Comparison of ENCODE assay signal across 8 cellular contexts in genomic region chr17:42180922-42181850, GRCh38. TPM values are rescaled to one million over a fixed set of nuclear protein-coding genes. Genes with fewer than 3 reads are reported as not detected.
DNase-seq lines count a peak whose midpoint lies in the region; ATAC-seq and TF ChIP-seq lines count a peak whose summit lies in the region.

Gene KCNH4, minus strand, starts transcription at chr17:42181142. Its CDS starts 197 bp downstream, at chr17:42180945.

- H4K20me1 ChIP-seq in PC-3 (ENCODE audit: low read length): no peaks in the 10 kb centered on the region

- H2AFZ ChIP-seq in PC-3 (ENCODE audit: low read length): no peak within 1 kb of the TSS

- no peak within 1 kb of the TSS for H3K4me3 ChIP-seq in PC-3 (ENCODE audit: low read length)

- H3K27me3 ChIP-seq in PC-3 (ENCODE audit: low read length): no peaks in the 10 kb centered on the region

- no peak within 1 kb of the TSS for H3K27ac ChIP-seq in PC-3 (ENCODE audit: low read length)

- no peak within 1 kb of the TSS for H3K27ac Mint-ChIP-seq in activated CD8-positive, alpha-beta memory T cell treated with anti-CD3 and anti-CD28 coated beads, Interleukin-2, amount 10 ng/mL, durations not matched to agents 7 days and 5 days
- H3K27ac Mint-ChIP-seq in endothelial cell (ENCODE audit: unreplicated experiment): no peak within 1 kb of the TSS

- ATAC-seq in HG03442 (IDR thresholded peaks at IDR 0.05; ENCODE audit: unreplicated experiment) (peak; percentile 49), PC-3 (no peak)
- peak; percentile 62 for ATAC-seq in activated CD8-positive, alpha-beta memory T cell treated with anti-CD3 and anti-CD28 coated beads, Interleukin-2, amount 10 ng/mL, durations not matched to agents 7 days and 5 days

- H3K9me2 ChIP-seq in PC-3 (replicated peaks; ENCODE audit: low read length): no peaks in the 10 kb centered on the region

- no peaks in the 10 kb centered on the region for H3K4me1 ChIP-seq in PC-3 (ENCODE audit: insufficient read depth, low read length)

- intact Hi-C loops in PC-3 (cut with micrococcal nuclease): no loop called here

- no peaks in the 10 kb centered on the region for H3K9me3 Mint-ChIP-seq in activated CD8-positive, alpha-beta memory T cell treated with anti-CD3 and anti-CD28 coated beads, Interleukin-2, amount 10 ng/mL, durations not matched to agents 7 days and 5 days (ENCODE audit: low read depth)
- no peaks in the 10 kb centered on the region for H3K9me3 Mint-ChIP-seq in endothelial cell (ENCODE audit: unreplicated experiment)

- no peaks in the 10 kb centered on the region for H3K36me3 Mint-ChIP-seq in activated CD8-positive, alpha-beta memory T cell treated with anti-CD3 and anti-CD28 coated beads, Interleukin-2, amount 10 ng/mL, durations not matched to agents 7 days and 5 days
- no peaks in the 10 kb centered on the region for H3K36me3 Mint-ChIP-seq in endothelial cell (ENCODE audit: low read depth, unreplicated experiment)

- no TSS peak for BruUV-seq in PC-3 (replicated peaks; lab: Mats Ljungman, UMichigan)

- peaks cover 36% of the 10 kb centered on the region for H3K27me3 Mint-ChIP-seq in activated CD8-positive, alpha-beta memory T cell treated with anti-CD3 and anti-CD28 coated beads, Interleukin-2, amount 10 ng/mL, durations not matched to agents 7 days and 5 days
- peaks cover 15% of the 10 kb centered on the region for H3K27me3 Mint-ChIP-seq in endothelial cell (ENCODE audit: unreplicated experiment)

- CTCF ChIA-PET in activated CD8-positive, alpha-beta memory T cell treated with anti-CD3 and anti-CD28 coated beads, Interleukin-2, amount 10 ng/mL, durations not matched to agents 7 days and 5 days (lab: Charles Lee): interaction anchor here (0.7 to 5.2 kb wide), 28 partner anchors 9 to 354 kb away, joined by 3 to 29 read pairs (median 4); partner anchors contain the start of genes CNP, DNAJC7, GHDC and KAT2A
- CTCF ChIA-PET in PC-3 (lab: Charles Lee): no interaction called here

- H3F3A ChIP-seq in PC-3 (ENCODE audit: low read length, unreplicated experiment): no peaks in the 10 kb centered on the region

- DNase-seq in GM03348 (ENCODE audit: low spot score) (peak; percentile 88), NCI-H748 treated with DMSO at 0.1 percent for 48 hours (lab: John Stamatoyannopoulos, UW) (peak; percentile 61), endothelial cell (ENCODE audit: low spot score) (peak; percentile 63), midbrain (lab: John Stamatoyannopoulos, UW) (peak; percentile 67), PC-3 (no peak)
- peak; percentile 91 for DNase-seq in activated CD8-positive, alpha-beta memory T cell treated with anti-CD3 and anti-CD28 coated beads, Interleukin-2, amount 10 ng/mL, durations not matched to agents 7 days and 5 days
- peak; percentile 60 for DNase-seq in stimulated activated CD8-positive, alpha-beta memory T cell treated with anti-CD3 and anti-CD28 coated beads, Interleukin-15, amount 100 ng/mL, for 24 hours (ENCODE audit: low read depth)

- H3K4me1 Mint-ChIP-seq in activated CD8-positive, alpha-beta memory T cell treated with anti-CD3 and anti-CD28 coated beads, Interleukin-2, amount 10 ng/mL, durations not matched to agents 7 days and 5 days: peaks cover 52% of the 10 kb centered on the region
- peaks cover 27% of the 10 kb centered on the region for H3K4me1 Mint-ChIP-seq in endothelial cell (ENCODE audit: unreplicated experiment)

- peak within 1 kb of the TSS; percentile 26 for H3K4me3 Mint-ChIP-seq in activated CD8-positive, alpha-beta memory T cell treated with anti-CD3 and anti-CD28 coated beads, Interleukin-2, amount 10 ng/mL, durations not matched to agents 7 days and 5 days
- H3K4me3 Mint-ChIP-seq in endothelial cell (ENCODE audit: unreplicated experiment): no peak within 1 kb of the TSS

- H3K9ac ChIP-seq in PC-3 (ENCODE audit: low read length): no peak within 1 kb of the TSS

- H3K9me3 ChIP-seq in PC-3 (ENCODE audit: low read length): no peaks in the 10 kb centered on the region

- TF ChIP-seq CTCF in endothelial cell (IDR thresholded peaks at IDR 0.05; ENCODE audit: unreplicated experiment) (no peak), PC-3 (conservative IDR thresholded peaks at IDR 0.05; ENCODE audit: low read depth, low read length) (no peak)

- no peak within 1 kb of the TSS for H3K4me2 ChIP-seq in PC-3 (ENCODE audit: low read length)

- H3K79me2 ChIP-seq in PC-3 (ENCODE audit: low read length): no peaks in the 10 kb centered on the region

- H3K36me3 ChIP-seq in PC-3 (ENCODE audit: low read depth, low read length): no peaks in the 10 kb centered on the region

- POLR2A ChIA-PET in PC-3 (lab: Charles Lee; ENCODE audit: unreplicated experiment): no interaction called here

RNA-seq across cellular contexts. Expression of gene KCNH4, which starts in this region (rescaled TPM):
- under 1 TPM; 0.09 to 0.56 TPM for total RNA-seq in activated CD8-positive, alpha-beta memory T cell treated with anti-CD3 and anti-CD28 coated beads, Interleukin-2, amount 10 ng/mL, durations not matched to agents 7 days and 5 days
- total RNA-seq in endothelial cell (ENCODE audit: unreplicated experiment): 0.08 TPM
- total RNA-seq in PC-3 (2014; rRNA removed): not detected in 2 replicates

Comparison
In these comparisons a context has a peak if more than half of its experiments do, and no peak if none do; other contexts are left out.
1. Peak in DNase-seq and ATAC-seq in activated CD8-positive, alpha-beta memory T cell treated with anti-CD3 and anti-CD28 coated beads, Interleukin-2, amount 10 ng/mL, durations not matched to agents 7 days and 5 days; RNA of the gene not detected or under 1 TPM.
2. Peak in DNase-seq in endothelial cell; RNA of the gene not detected or under 1 TPM.